In the genomic region with DNA sequence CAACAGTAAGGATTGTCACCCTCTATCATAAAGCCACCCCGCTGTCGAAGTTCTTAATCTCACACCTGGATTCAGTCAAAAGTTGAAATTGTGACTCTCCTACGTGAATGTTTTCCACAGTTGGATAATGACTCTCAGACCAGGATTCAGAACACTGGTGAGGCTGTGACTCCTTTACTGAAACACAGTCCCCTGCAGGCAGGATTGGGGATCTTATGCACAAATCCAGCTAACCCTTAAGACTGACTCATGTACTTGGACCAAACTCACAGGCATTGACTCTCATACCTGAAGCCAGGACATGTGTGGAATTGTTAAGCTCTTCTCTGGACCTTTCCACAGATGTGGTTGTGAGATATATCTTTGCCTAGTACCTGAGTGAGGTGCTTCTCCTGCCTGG, we compare ENCODE assay signal across 12 cellular contexts. TPM values are rescaled to one million over a fixed set of nuclear protein-coding genes. Genes with fewer than 3 reads are reported as not detected.
DNase-seq lines count a peak whose midpoint lies in the region; TF ChIP-seq lines count a peak whose summit lies in the region.
"Had no signal": no experiment of that assay in that cellular context is flagged by ENCODE, and none has a peak within 500 bp of the region (broad histone marks: within the 10 kb centered on the region; RNA-seq: fewer than 3 reads in every experiment).

No MANE protein-coding gene starts in this region.

- no peak overlapping the region for H2AFZ ChIP-seq in Karpas-422 (ENCODE audit: low read length)
- H2AFZ ChIP-seq in trophoblast cell (ENCODE audit: insufficient read depth, low read length, poor library complexity), result no peak overlapping the region

- H2AK5ac ChIP-seq in mesendoderm (ENCODE audit: low read length) (no peak overlapping the region), trophoblast cell (ENCODE audit: low read length) (no peak overlapping the region)

- no peaks in the 10 kb centered on the region for H3K9me3 Mint-ChIP-seq in endodermal cell
- H3K9me3 Mint-ChIP-seq: CD8-positive, alpha-beta memory T cell; IgD-negative memory B cell had no signal

- no peak overlapping the region for H3K27ac Mint-ChIP-seq in endodermal cell

- no peak overlapping the region for H3K4ac ChIP-seq in mesendoderm (ENCODE audit: low read depth, low read length)
- H3K4ac ChIP-seq in trophoblast cell (ENCODE audit: low read depth, low read length), result no peak overlapping the region

- no peak overlapping the region for H4K91ac ChIP-seq in trophoblast cell (ENCODE audit: low read depth, low read length)

- H3K9ac ChIP-seq in Karpas-422 (ENCODE audit: low read length), result no peak overlapping the region
- H3K9ac ChIP-seq in endodermal cell (ENCODE audit: extremely low read depth, low read length, poor library complexity, severe bottlenecking), result no peak overlapping the region
- no peak overlapping the region for H3K9ac ChIP-seq in mesendoderm (ENCODE audit: low read length)
- no peak overlapping the region for H3K9ac ChIP-seq in trophoblast cell (ENCODE audit: low read length)
- H3K9ac ChIP-seq: BLaER1 had no signal

- H3K18ac ChIP-seq in mesendoderm (ENCODE audit: low read length), result no peak overlapping the region
- no peak overlapping the region for H3K18ac ChIP-seq in trophoblast cell (ENCODE audit: low read length)

- H4K20me1 ChIP-seq in Karpas-422 (ENCODE audit: insufficient read depth, low read depth, low read length), result no peaks in the 10 kb centered on the region
- H4K20me1 ChIP-seq: BLaER1 had no signal

- no peak overlapping the region for H2BK5ac ChIP-seq in mesendoderm (ENCODE audit: low read length)
- H2BK5ac ChIP-seq in trophoblast cell (ENCODE audit: low read depth, low read length, poor library complexity), result no peak overlapping the region

- H3K4me2 ChIP-seq in Karpas-422 (ENCODE audit: low read depth, low read length, poor library complexity, severe bottlenecking) (no peak overlapping the region), mesendoderm (ENCODE audit: low read length) (no peak overlapping the region), trophoblast cell (ENCODE audit: low read length) (no peak overlapping the region)
- H3K4me2 ChIP-seq: A549, BLaER1 had no signal

- H3K36me3 ChIP-seq in Karpas-422 (ENCODE audit: insufficient read depth, low read length), result no peaks in the 10 kb centered on the region
- H3K36me3 ChIP-seq in endodermal cell (ENCODE audit: control insufficient read depth, insufficient read depth, low read length), result no peaks in the 10 kb centered on the region
- H3K36me3 ChIP-seq in mesendoderm (ENCODE audit: control insufficient read depth, insufficient read depth, low read length), result no peaks in the 10 kb centered on the region
- H3K36me3 ChIP-seq in trophoblast cell (ENCODE audit: control insufficient read depth in 1 of 2, insufficient read depth in 2 of 2, low read length in 2 of 2), result no peaks in the 10 kb centered on the region
- H3K36me3 ChIP-seq: BLaER1 had no signal

- H2BK120ac ChIP-seq in mesendoderm (ENCODE audit: low read depth, low read length) (no peak overlapping the region), trophoblast cell (ENCODE audit: insufficient read depth, low read length, poor library complexity) (no peak overlapping the region)

- H2BK15ac ChIP-seq in mesendoderm (replicated peaks; ENCODE audit: low read depth), result no peak overlapping the region

- no peak for TF ChIP-seq CTCF in 22Rv1 (IDR thresholded peaks at IDR 0.05)
- peak; percentile 52 for TF ChIP-seq CTCF in endodermal cell (conservative IDR thresholded peaks at IDR 0.05)
- TF ChIP-seq CTCF in coronary artery (IDR thresholded peaks at IDR 0.05), result no peak

- H3K23ac ChIP-seq in mesendoderm (ENCODE audit: low read length), result no peak overlapping the region
- no peak overlapping the region for H3K23ac ChIP-seq in trophoblast cell (ENCODE audit: low read length)

- peak overlapping the region; percentile 35 for H3K27ac ChIP-seq in 22Rv1
- H3K27ac ChIP-seq in Karpas-422 (ENCODE audit: low read length), result no peak overlapping the region
- H3K27ac ChIP-seq in endodermal cell (ENCODE audit: low read depth, low read length), result no peak overlapping the region
- H3K27ac ChIP-seq in mesendoderm (ENCODE audit: low read depth, low read length), result no peak overlapping the region
- no peak overlapping the region for H3K27ac ChIP-seq in coronary artery
- no peak overlapping the region for H3K27ac ChIP-seq in trophoblast cell (ENCODE audit: low read depth, low read length)
- H3K27ac ChIP-seq: A549, BLaER1 had no signal

- H3K79me1 ChIP-seq in mesendoderm (ENCODE audit: low read length) (no peaks in the 10 kb centered on the region), trophoblast cell (ENCODE audit: low read length) (no peaks in the 10 kb centered on the region)

- WGBS in endodermal cell (ENCODE audit: insufficient coverage in 1 of 2, insufficient read length in 1 of 2), 2 experiments, result 90 to 91% methylated on average over 3 of the region's 3 CpGs
- WGBS in mesendoderm (ENCODE audit: extremely low coverage, insufficient coverage, low lambda C conversion rate), result no CpG with 5 or more reads among the region's 3 CpGs
- WGBS in trophoblast cell (ENCODE audit: extremely low coverage, insufficient coverage, insufficient read length), result no CpG with 5 or more reads among the region's 3 CpGs

- H3K9me3 ChIP-seq in Karpas-422 (ENCODE audit: low read length), result no peaks in the 10 kb centered on the region
- no peaks in the 10 kb centered on the region for H3K9me3 ChIP-seq in endodermal cell (ENCODE audit: control insufficient read depth, low read length)
- H3K9me3 ChIP-seq in trophoblast cell (ENCODE audit: insufficient read depth, low read depth, low read length), result peaks cover 1% of the 10 kb centered on the region
- H3K9me3 ChIP-seq: A549, BLaER1, Caco-2 had no signal

- no peak overlapping the region for H3K4me3 Mint-ChIP-seq in endodermal cell
- H3K4me3 Mint-ChIP-seq: CD8-positive, alpha-beta memory T cell; IgD-negative memory B cell had no signal

- DNase-seq in Karpas-422 (peak; percentile 32), endodermal cell (no peak), mesendoderm (peak; percentile 2), SW 1271 (lab: John Stamatoyannopoulos, UW) (no peak), coronary artery (ENCODE audit: low spot score) (no peak), trophoblast cell (no peak)
- DNase-seq: Caco-2; CD8-positive, alpha-beta memory T cell had no signal

- no peaks in the 10 kb centered on the region for H3K27me3 Mint-ChIP-seq in endodermal cell (ENCODE audit: insufficient read depth)
- H3K27me3 Mint-ChIP-seq: CD8-positive, alpha-beta memory T cell; IgD-negative memory B cell had no signal

- no peaks in the 10 kb centered on the region for H3K9me2 ChIP-seq in Karpas-422 (replicated peaks; ENCODE audit: insufficient read depth, low read length)

- H3K79me2 ChIP-seq in Karpas-422 (ENCODE audit: low read length), result no peaks in the 10 kb centered on the region
- no peaks in the 10 kb centered on the region for H3K79me2 ChIP-seq in mesendoderm (ENCODE audit: control insufficient read depth, insufficient read depth, low read length)
- no peaks in the 10 kb centered on the region for H3K79me2 ChIP-seq in trophoblast cell (ENCODE audit: control insufficient read depth, insufficient read depth, low read length, poor library complexity)

- H3K27me3 ChIP-seq in Karpas-422 (ENCODE audit: low read length), result no peaks in the 10 kb centered on the region
- H3K27me3 ChIP-seq in endodermal cell (ENCODE audit: control insufficient read depth, insufficient read depth, low read length, poor library complexity, severe bottlenecking), result no peaks in the 10 kb centered on the region
- no peaks in the 10 kb centered on the region for H3K27me3 ChIP-seq in mesendoderm (ENCODE audit: insufficient read depth, low read length, poor library complexity)
- no peaks in the 10 kb centered on the region for H3K27me3 ChIP-seq in trophoblast cell (ENCODE audit: insufficient read depth, low read length)
- H3K27me3 ChIP-seq: BLaER1 had no signal

- H3K14ac ChIP-seq in trophoblast cell (ENCODE audit: low read length), result no peak overlapping the region

- no peak overlapping the region for H4K12ac ChIP-seq in trophoblast cell (ENCODE audit: low read depth, low read length)

- H3K56ac ChIP-seq in mesendoderm (ENCODE audit: low read length), result no peak overlapping the region

- no peak overlapping the region for H4K8ac ChIP-seq in mesendoderm (ENCODE audit: low read depth, low read length)
- H4K8ac ChIP-seq in trophoblast cell (ENCODE audit: low read depth, low read length), result no peak overlapping the region

- no peaks in the 10 kb centered on the region for H3K4me1 Mint-ChIP-seq in endodermal cell

- H4K5ac ChIP-seq in mesendoderm (ENCODE audit: low read length), result no peak overlapping the region

- H3K4me3 ChIP-seq in Karpas-422 (ENCODE audit: low read length) (no peak overlapping the region), endodermal cell (ENCODE audit: low read length) (no peak overlapping the region), mesendoderm (ENCODE audit: low read length) (no peak overlapping the region), coronary artery (no peak overlapping the region), trophoblast cell (ENCODE audit: low read depth, low read length) (no peak overlapping the region)
- H3K4me3 ChIP-seq: A549, BLaER1 had no signal

- no peaks in the 10 kb centered on the region for H3K36me3 Mint-ChIP-seq in endodermal cell (ENCODE audit: low read depth)
- H3K36me3 Mint-ChIP-seq: CD8-positive, alpha-beta memory T cell; IgD-negative memory B cell had no signal

- no peak overlapping the region for H2BK12ac ChIP-seq in trophoblast cell (ENCODE audit: low read length)

- peaks cover 6% of the 10 kb centered on the region for H3K4me1 ChIP-seq in Karpas-422 (ENCODE audit: low read length)
- no peaks in the 10 kb centered on the region for H3K4me1 ChIP-seq in endodermal cell (ENCODE audit: control insufficient read depth, insufficient read depth, low read length)
- no peaks in the 10 kb centered on the region for H3K4me1 ChIP-seq in mesendoderm (ENCODE audit: control insufficient read depth, low read depth, low read length)
- H3K4me1 ChIP-seq in trophoblast cell (ENCODE audit: control insufficient read depth in 1 of 2, insufficient read depth in 2 of 2, low read length in 2 of 2), result no peaks in the 10 kb centered on the region
- H3K4me1 ChIP-seq: A549, BLaER1, Caco-2 had no signal

RNA-seq across cellular contexts. Expression of a gene that starts 46.8 kb away (rescaled TPM):
- 20.1 and 43.4 TPM in 2 replicates for total RNA-seq in Karpas-422 (2014; rRNA removed; shearing (Covaris generic); ENCODE audit: low replicate concordance)
- 10 to 100 TPM; 22.6 to 27.8 TPM for total RNA-seq in endodermal cell
- polyA plus RNA-seq in endodermal cell (2013, experiment 1 of 2), result 18.9 TPM
- polyA plus RNA-seq in endodermal cell (2013, experiment 2 of 2), result 22.2 TPM
- 23.4 TPM for polyA plus RNA-seq in mesendoderm (2013, experiment 1 of 2)
- polyA plus RNA-seq in mesendoderm (2013, experiment 2 of 2), result 24.3 TPM
- 13.5 and 13.7 TPM in 2 replicates for polyA plus RNA-seq in trophoblast cell (2013)
- total RNA-seq: Caco-2 had no signal

RNA-seq across cellular contexts. Expression of a gene that starts 50.6 kb away (rescaled TPM):
- 22.7 and 34.8 TPM in 2 replicates for total RNA-seq in Karpas-422 (2014; rRNA removed; shearing (Covaris generic); ENCODE audit: low replicate concordance)
- 10 to 100 TPM; 14.0 to 14.6 TPM for total RNA-seq in endodermal cell
- polyA plus RNA-seq in endodermal cell (2013, experiment 1 of 2), result 7.9 TPM
- polyA plus RNA-seq in endodermal cell (2013, experiment 2 of 2), result 9.2 TPM
- 11.7 TPM for polyA plus RNA-seq in mesendoderm (2013, experiment 1 of 2)
- polyA plus RNA-seq in mesendoderm (2013, experiment 2 of 2), result 13.5 TPM
- 10.1 and 10.9 TPM in 2 replicates for polyA plus RNA-seq in trophoblast cell (2013)

Comparison
In these comparisons a context has a peak if more than half of its experiments do, and no peak if none do; other contexts are left out.
1. DNase-seq: peak in Karpas-422 (single experiment) and mesendoderm (single experiment); none in endodermal cell (single experiment), SW 1271 (0 of 2), coronary artery (single experiment) and trophoblast cell (0 of 2).